ENCODE assay signal across 19 cellular contexts in the genomic region with DNA sequence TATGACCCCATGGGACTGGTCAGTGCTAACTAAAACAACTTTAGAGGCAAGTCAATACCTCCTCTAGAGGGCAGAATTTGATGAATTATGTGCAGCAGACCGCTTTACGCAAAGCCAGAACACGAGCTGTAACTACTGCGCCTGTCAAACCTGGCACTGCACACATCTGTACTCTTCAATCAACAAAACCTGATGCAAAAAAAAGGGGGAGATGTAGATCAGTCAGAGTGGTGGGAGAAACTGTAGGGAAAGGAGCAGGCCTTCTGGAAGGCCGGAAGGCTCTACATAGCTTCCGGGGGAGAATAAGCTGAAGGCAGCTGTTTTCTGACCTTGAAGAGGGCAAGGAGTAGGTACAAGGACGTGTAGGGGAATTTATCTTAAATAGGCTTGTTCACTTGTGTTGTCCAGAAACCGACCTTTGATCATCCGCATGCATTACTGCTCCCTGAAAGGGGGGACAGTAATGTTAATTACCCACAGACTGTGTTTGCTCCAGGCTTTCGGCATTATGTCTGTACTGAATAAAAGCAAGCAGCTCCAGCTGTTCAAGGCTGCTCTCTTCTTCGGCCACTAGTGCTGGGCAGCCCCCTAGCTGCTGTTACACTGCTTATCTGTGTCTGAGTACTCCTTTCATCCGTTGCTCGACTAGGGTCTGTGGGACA. TPM values are rescaled to one million over a fixed set of nuclear protein-coding genes. Genes with fewer than 3 reads are reported as not detected.
DNase-seq lines count a peak whose midpoint lies in the region; ATAC-seq, FAIRE-seq and TF ChIP-seq lines count a peak whose summit lies in the region.
"Had no signal": no experiment of that assay in that cellular context is flagged by ENCODE, and none has a peak within 500 bp of the region (broad histone marks: within the 10 kb centered on the region; RNA-seq: fewer than 3 reads in every experiment).

No MANE protein-coding gene starts in this region.

- ATAC-seq in GM12878, result peak; percentile 55; the same call in 2 of the 3 replicates
- ATAC-seq in activated CD8-positive, alpha-beta T cell treated with anti-CD3 and anti-CD28 coated beads, Interleukin-2, amount 10 ng/mL, durations not matched to agents 7 days and 5 days, result no peak
- ATAC-seq: activated CD8-positive, alpha-beta memory T cell treated with anti-CD3 and anti-CD28 coated beads, Interleukin-2, amount 10 ng/mL, durations not matched to agents 7 days and 5 days; left lobe of liver; right cardiac atrium had no signal

- no peak for FAIRE-seq in GM12878 (lab: Jason Lieb, UNC)
- FAIRE-seq: endometrium had no signal

- no peaks in the 10 kb centered on the region for H3K9me2 ChIP-seq in DOHH2 (replicated peaks; ENCODE audit: control insufficient read depth, low read length)

- H3K27ac ChIP-seq in DOHH2 (ENCODE audit: low read depth, low read length) (no peak overlapping the region), GM12878 (ENCODE audit: control insufficient read depth, insufficient read depth) (no peak overlapping the region), breast epithelium (no peak overlapping the region)
- H3K27ac ChIP-seq in CD8-positive, alpha-beta memory T cell (ENCODE audit: low read depth, low read length), result no peak overlapping the region
- H3K27ac ChIP-seq: vagina had no signal

- H3K4me3 Mint-ChIP-seq in nephron progenitor cell, result no peak overlapping the region
- no peak overlapping the region for H3K4me3 Mint-ChIP-seq in activated CD8-positive, alpha-beta T cell treated with anti-CD3 and anti-CD28 coated beads, Interleukin-2, amount 10 ng/mL, durations not matched to agents 7 days and 5 days
- no peak overlapping the region for H3K4me3 Mint-ChIP-seq in CD8-positive, alpha-beta memory T cell
- H3K4me3 Mint-ChIP-seq: activated CD8-positive, alpha-beta memory T cell treated with anti-CD3 and anti-CD28 coated beads, Interleukin-2, amount 10 ng/mL, durations not matched to agents 7 days and 5 days; CD4-positive, CD25-positive, alpha-beta regulatory T cell; stimulated activated naive CD8-positive, alpha-beta T cell treated with anti-CD3 and anti-CD28 coated beads, Interleukin-15, Interleukin-2, amounts not matched to agents 100 ng/mL and 50 ng/mL, for 24 hours had no signal

- peaks cover 16% of the 10 kb centered on the region for H3K36me3 ChIP-seq in DOHH2 (ENCODE audit: control insufficient read depth, low read length)
- H3K36me3 ChIP-seq in GM12878 (ENCODE audit: control insufficient read depth in 2 of 2, insufficient read depth in 2 of 2, low read length in 1 of 2), result no peaks in the 10 kb centered on the region
- no peaks in the 10 kb centered on the region for H3K36me3 ChIP-seq in breast epithelium
- no peaks in the 10 kb centered on the region for H3K36me3 ChIP-seq in CD8-positive, alpha-beta memory T cell (ENCODE audit: insufficient read depth, low read length)
- H3K36me3 ChIP-seq: vagina had no signal

- peaks cover 18% of the 10 kb centered on the region for H3K9me3 Mint-ChIP-seq in nephron progenitor cell
- H3K9me3 Mint-ChIP-seq in activated CD8-positive, alpha-beta T cell treated with anti-CD3 and anti-CD28 coated beads, Interleukin-2, amount 10 ng/mL, durations not matched to agents 7 days and 5 days (ENCODE audit: insufficient read depth), result no peaks in the 10 kb centered on the region
- H3K9me3 Mint-ChIP-seq in CD8-positive, alpha-beta memory T cell, result no peaks in the 10 kb centered on the region
- H3K9me3 Mint-ChIP-seq: stimulated activated naive CD8-positive, alpha-beta T cell treated with anti-CD3 and anti-CD28 coated beads, Interleukin-15, Interleukin-2, amounts not matched to agents 100 ng/mL and 50 ng/mL, for 24 hours had no signal

- H3K4me2 ChIP-seq in DOHH2 (ENCODE audit: low read length), result no peak overlapping the region
- H3K4me2 ChIP-seq in GM12878 (ENCODE audit: control insufficient read depth, insufficient read depth), result no peak overlapping the region

- peak overlapping the region; percentile 60 for H3K27ac Mint-ChIP-seq in nephron progenitor cell
- no peak overlapping the region for H3K27ac Mint-ChIP-seq in activated CD8-positive, alpha-beta T cell treated with anti-CD3 and anti-CD28 coated beads, Interleukin-2, amount 10 ng/mL, durations not matched to agents 7 days and 5 days
- no peak overlapping the region for H3K27ac Mint-ChIP-seq in CD8-positive, alpha-beta memory T cell
- H3K27ac Mint-ChIP-seq: activated CD8-positive, alpha-beta memory T cell treated with anti-CD3 and anti-CD28 coated beads, Interleukin-2, amount 10 ng/mL, durations not matched to agents 7 days and 5 days; stimulated activated naive CD8-positive, alpha-beta T cell treated with anti-CD3 and anti-CD28 coated beads, Interleukin-15, Interleukin-2, amounts not matched to agents 100 ng/mL and 50 ng/mL, for 24 hours had no signal

- 91% methylated on average over 13 of the region's 13 CpGs for WGBS in GM12878 (ENCODE audit: insufficient coverage, insufficient replicate concordance, low lambda C conversion rate, missing lambda C conversion rate)

- intact Hi-C loops in GM12878 (cut with micrococcal nuclease; ENCODE audit: unreplicated experiment) (no loop called here), breast epithelium (cut with DNase I; ENCODE audit: low total_unique reads) (no loop called here)

- RAD21 ChIA-PET in GM12878 (lab: Charles Lee; ENCODE audit: unreplicated experiment), result interaction anchor here (0.8 kb wide), 1 partner anchor 333 kb away, joined by 4 read pairs; no protein-coding TSS in a partner anchor

- peaks cover 6% of the 10 kb centered on the region for H3K4me1 Mint-ChIP-seq in nephron progenitor cell
- H3K4me1 Mint-ChIP-seq in activated CD8-positive, alpha-beta T cell treated with anti-CD3 and anti-CD28 coated beads, Interleukin-2, amount 10 ng/mL, durations not matched to agents 7 days and 5 days (ENCODE audit: low read depth), result no peaks in the 10 kb centered on the region
- H3K4me1 Mint-ChIP-seq in CD8-positive, alpha-beta memory T cell, result no peaks in the 10 kb centered on the region

- H3K9ac ChIP-seq in GM12878 (ENCODE audit: control insufficient read depth, insufficient read depth, low read length), result no peak overlapping the region

- H3K4me1 ChIP-seq in DOHH2 (ENCODE audit: control insufficient read depth, low read length) (peaks cover 7% of the 10 kb centered on the region), GM12878 (ENCODE audit: control insufficient read depth, insufficient read depth, low read length) (no peaks in the 10 kb centered on the region), breast epithelium (no peaks in the 10 kb centered on the region)
- no peaks in the 10 kb centered on the region for H3K4me1 ChIP-seq in CD8-positive, alpha-beta memory T cell (ENCODE audit: insufficient read depth, low read length)
- H3K4me1 ChIP-seq: vagina had no signal

- no peaks in the 10 kb centered on the region for H3F3A ChIP-seq in DOHH2 (ENCODE audit: control insufficient read depth, insufficient read depth)

- H3K79me2 ChIP-seq in DOHH2 (ENCODE audit: control insufficient read depth, low read length), result no peaks in the 10 kb centered on the region
- H3K79me2 ChIP-seq in GM12878 (ENCODE audit: control insufficient read depth, insufficient read depth, low read length), result no peaks in the 10 kb centered on the region

- no peak overlapping the region for H3K4me3 ChIP-seq in DOHH2 (ENCODE audit: low read length)
- H3K4me3 ChIP-seq in Jurkat, Clone E6-1 (ENCODE audit: low read length), result no peak overlapping the region
- H3K4me3 ChIP-seq in GM12878, result no peak overlapping the region
- H3K4me3 ChIP-seq in breast epithelium, result no peak overlapping the region
- no peak overlapping the region for H3K4me3 ChIP-seq in CD8-positive, alpha-beta memory T cell (ENCODE audit: low read length)
- H3K4me3 ChIP-seq: vagina had no signal

- DNase-seq in Jurkat, Clone E6-1 (ENCODE audit: low read depth, low spot score), result peak; percentile 14
- DNase-seq in GM12878 (ENCODE audit: low read depth, low spot score) (no peak), nephron progenitor cell (no peak), breast epithelium (ENCODE audit: low spot score in 2 of 2) (no peak), amygdala (lab: John Stamatoyannopoulos, UW) (no peak)
- DNase-seq in activated CD8-positive, alpha-beta T cell treated with anti-CD3 and anti-CD28 coated beads, Interleukin-2, amount 10 ng/mL, durations not matched to agents 7 days and 5 days, result no peak
- DNase-seq in CD8-positive, alpha-beta memory T cell, result no peak
- DNase-seq: activated CD8-positive, alpha-beta memory T cell treated with anti-CD3 and anti-CD28 coated beads, Interleukin-2, amount 10 ng/mL, durations not matched to agents 7 days and 5 days; activated naive CD4-positive, alpha-beta T cell treated with Interleukin-2 at 50 U/mL for 16 hours; glutamatergic neuron; NCI-H1436 treated with DMSO at 0.1 percent for 48 hours; right cardiac atrium; Right ventricle myocardium superior had no signal

- H4K20me1 ChIP-seq in DOHH2 (ENCODE audit: control insufficient read depth, insufficient read depth, low read depth, low read length) (no peaks in the 10 kb centered on the region), GM12878 (ENCODE audit: control insufficient read depth, insufficient read depth) (no peaks in the 10 kb centered on the region)

- TF ChIP-seq POLR2A in GM12878 (IDR thresholded peaks at IDR 0.05; ENCODE audit: low read depth, low read length) (peak; percentile 24; the same call in 1 of the 2 replicates), breast epithelium (IDR thresholded peaks at IDR 0.05) (no peak)

- H2AFZ ChIP-seq in GM12878 (ENCODE audit: control insufficient read depth, low read depth, low read length), result no peak overlapping the region

- H3K27me3 ChIP-seq in DOHH2 (ENCODE audit: control insufficient read depth, low read length) (no peaks in the 10 kb centered on the region), GM12878 (replicated peaks in 1 of 2; ENCODE audit: control insufficient read depth in 2 of 2, insufficient read depth in 2 of 2, low read length in 1 of 2) (no peaks in the 10 kb centered on the region), breast epithelium (no peaks in the 10 kb centered on the region)
- no peaks in the 10 kb centered on the region for H3K27me3 ChIP-seq in CD8-positive, alpha-beta memory T cell (ENCODE audit: insufficient read depth, low read length, poor library complexity, severe bottlenecking)
- H3K27me3 ChIP-seq: vagina had no signal

- CTCF ChIA-PET in GM12878 (lab: Yijun Ruan, JAX), result interaction anchor here (0.5 to 3.8 kb wide), 16 partner anchors 8 to 1631 kb away, joined by 3 to 18 read pairs (median 4); no protein-coding TSS in a partner anchor
- CTCF ChIA-PET in activated CD8-positive, alpha-beta T cell treated with anti-CD3 and anti-CD28 coated beads, Interleukin-2, amount 10 ng/mL, durations not matched to agents 7 days and 5 days (lab: Charles Lee), result interaction anchor here (0.6 to 1.6 kb wide), 5 partner anchors 15 to 732 kb away, joined by 3 to 4 read pairs (median 3); no protein-coding TSS in a partner anchor
- CTCF ChIA-PET in CD8-positive, alpha-beta memory T cell (lab: Charles Lee), result interaction anchor here (1.2 kb wide), 1 partner anchor 316 kb away, joined by 3 read pairs; no protein-coding TSS in a partner anchor

- peaks cover 4% of the 10 kb centered on the region for H3K27me3 Mint-ChIP-seq in nephron progenitor cell (ENCODE audit: low read depth, poor library complexity)
- no peaks in the 10 kb centered on the region for H3K27me3 Mint-ChIP-seq in activated CD8-positive, alpha-beta T cell treated with anti-CD3 and anti-CD28 coated beads, Interleukin-2, amount 10 ng/mL, durations not matched to agents 7 days and 5 days (ENCODE audit: low read depth)
- no peaks in the 10 kb centered on the region for H3K27me3 Mint-ChIP-seq in CD8-positive, alpha-beta memory T cell
- H3K27me3 Mint-ChIP-seq: activated CD8-positive, alpha-beta memory T cell treated with anti-CD3 and anti-CD28 coated beads, Interleukin-2, amount 10 ng/mL, durations not matched to agents 7 days and 5 days; CD4-positive, CD25-positive, alpha-beta regulatory T cell; stimulated activated naive CD8-positive, alpha-beta T cell treated with anti-CD3 and anti-CD28 coated beads, Interleukin-15, Interleukin-2, amounts not matched to agents 100 ng/mL and 50 ng/mL, for 24 hours had no signal

- H3K9me3 ChIP-seq in DOHH2 (ENCODE audit: control insufficient read depth, insufficient read depth, low read length), result no peaks in the 10 kb centered on the region
- no peaks in the 10 kb centered on the region for H3K9me3 ChIP-seq in GM12878 (replicated peaks; ENCODE audit: control insufficient read depth, insufficient read depth, low read length)
- H3K9me3 ChIP-seq in breast epithelium, result no peaks in the 10 kb centered on the region
- H3K9me3 ChIP-seq in CD8-positive, alpha-beta memory T cell (ENCODE audit: low read length), result no peaks in the 10 kb centered on the region
- H3K9me3 ChIP-seq: vagina had no signal

- BruUV-seq in GM12878 (replicated peaks; lab: Mats Ljungman, UMichigan), result no TSS peak

- SMC1A ChIA-PET in GM12878 (lab: Charles Lee; ENCODE audit: uncharacterized antibody, unreplicated experiment), result interaction anchor here (0.6 to 2.4 kb wide), 8 partner anchors 10 to 736 kb away, joined by 3 to 6 read pairs (median 3); no protein-coding TSS in a partner anchor

- TF ChIP-seq EP300 in GM12878 (IDR thresholded peaks at IDR 0.05; ENCODE audit: borderline replicate concordance in 1 of 2, control insufficient read depth in 1 of 2, low read depth in 2 of 2, low read length in 2 of 2), result no peak

- in situ Hi-C loops in GM12878 (cut with MboI), result no loop called here

- TF ChIP-seq RAD21 in GM12878 (IDR thresholded peaks at IDR 0.05; ENCODE audit: insufficient read depth, low read depth, low read length), result 0 out of 2 replicates have a peak, but pooled peaks have one; percentile 9

- TF ChIP-seq CTCF in DOHH2 (IDR thresholded peaks at IDR 0.05; ENCODE audit: low read depth, low read length, poor library complexity, severe bottlenecking), result peak; percentile 53
- peak in 2 of 3 experiments; percentile 14 to 15; a peak in 1 of 6 replicates for TF ChIP-seq CTCF in GM12878 (IDR thresholded peaks at IDR 0.05 in 2 of 3, conservative IDR thresholded peaks at IDR 0.05 in 1 of 3; ENCODE audit: control insufficient read depth in 2 of 3, extremely low read depth in 1 of 3, insufficient read depth in 1 of 3, low read depth in 3 of 3, low read length in 3 of 3)
- TF ChIP-seq CTCF in nephron progenitor cell (IDR thresholded peaks at IDR 0.05), result no peak
- TF ChIP-seq CTCF in breast epithelium (IDR thresholded peaks at IDR 0.05), result no peak

- POLR2A ChIA-PET in GM12878 (lab: Charles Lee), result interaction anchor here (1.4 kb wide), 1 partner anchor 12 kb away, joined by 4 read pairs; no protein-coding TSS in a partner anchor
- POLR2A ChIA-PET in activated CD8-positive, alpha-beta T cell treated with anti-CD3 and anti-CD28 coated beads, Interleukin-2, amount 10 ng/mL, durations not matched to agents 7 days and 5 days (lab: Charles Lee), result no interaction called here
- POLR2A ChIA-PET in CD8-positive, alpha-beta memory T cell (lab: Charles Lee), result no interaction called here

- H3K36me3 Mint-ChIP-seq in nephron progenitor cell (ENCODE audit: low read depth), result peaks cover 60% of the 10 kb centered on the region
- H3K36me3 Mint-ChIP-seq in activated CD8-positive, alpha-beta T cell treated with anti-CD3 and anti-CD28 coated beads, Interleukin-2, amount 10 ng/mL, durations not matched to agents 7 days and 5 days (ENCODE audit: low read depth), result peaks cover 8% of the 10 kb centered on the region
- H3K36me3 Mint-ChIP-seq in CD8-positive, alpha-beta memory T cell, result peaks cover 3 to 15% (median 11%) of the 10 kb centered on the region in 3 donors

RNA-seq across cellular contexts. Expression of a gene that starts 41.0 kb away (rescaled TPM):
- polyA plus RNA-seq in Jurkat, Clone E6-1 (2012; ENCODE audit: insufficient read depth, insufficient read length), result 18.1 TPM
- total RNA-seq in GM12878 (2013; cell fraction: nucleolus; rRNA removed), result 1.5 and 1.7 TPM in 2 replicates
- 35.6 and 35.9 TPM in 2 replicates for total RNA-seq in GM12878 (2014; rRNA removed)
- 36.3 and 36.4 TPM in 2 replicates for total RNA-seq in GM12878 (2014; rRNA removed; fragmentation: Illumina TruSeq; extraction: Trizol)
- 21.7 and 24.6 TPM in 2 replicates for total RNA-seq in GM12878 (2021)
- polyA plus RNA-seq in GM12878 (2011; ENCODE audit: low read depth), result 32.9 TPM
- polyA plus RNA-seq in GM12878 (2011; rRNA removed), result 1.2 and 2.2 TPM in 2 replicates
- polyA plus RNA-seq in GM12878 (2011; cell fraction: cytosol; rRNA removed), result 0.30 and 0.42 TPM in 2 replicates
- polyA plus RNA-seq in GM12878 (2011; cell fraction: nucleus; rRNA removed), result 0.44 and 0.49 TPM in 2 replicates
- 80.9 and 93.7 TPM in 2 replicates for polyA plus RNA-seq in GM12878 (2012)
- polyA plus RNA-seq in GM12878 (2014; fragmentation: Illumina TruSeq; extraction: Trizol), result 41.9 and 44.1 TPM in 2 replicates
- 10 to 100 TPM in 1 of 2 experiments, 1 to 10 TPM in 1; 8.8 to 14.4 TPM for polyA plus RNA-seq in GM12878 (2014; fragmentation: Nextera tagmentation; extraction: Ambion mirVana)
- 25.9 and 28.2 TPM in 2 replicates for polyA plus RNA-seq in GM12878 (2014; rRNA removed)
- 10 to 100 TPM; 53.9 to 57.7 TPM for polyA plus RNA-seq in GM12878 (2016; fragmentation: Nextera tagmentation; extraction: Ambion mirVana)
- polyA minus RNA-seq in GM12878 (2011; rRNA and poly(A)+ RNA removed), result 0.41 and 0.80 TPM in 2 replicates
- polyA minus RNA-seq in GM12878 (2011; cell fraction: cytosol; rRNA and poly(A)+ RNA removed), result 0.73 and 1.6 TPM in 2 replicates
- 0.36 and 0.86 TPM in 2 replicates for polyA minus RNA-seq in GM12878 (2011; cell fraction: nucleus; rRNA and poly(A)+ RNA removed)
- total RNA-seq in activated CD8-positive, alpha-beta T cell treated with anti-CD3 and anti-CD28 coated beads, Interleukin-2, amount 10 ng/mL, durations not matched to agents 7 days and 5 days, result 1 to 10 TPM; 5.0 to 7.4 TPM
- 10 to 100 TPM in 2 of 3 donors, 1 to 10 TPM in 1; 4.2 to 31.9 (median 27.9) TPM for total RNA-seq in breast epithelium
- 1 to 10 TPM; 2.9 TPM for total RNA-seq in CD8-positive, alpha-beta memory T cell
- 6.2 TPM for polyA plus RNA-seq in CD8-positive, alpha-beta memory T cell

Comparison
In these comparisons a context has a peak if more than half of its experiments do, and no peak if none do; other contexts are left out.
1. CTCF ChIP-seq: peak in DOHH2 (single experiment) and GM12878 (2 of 3); none in nephron progenitor cell (single experiment) and breast epithelium (0 of 3).